18 cellular contexts compared by ENCODE assay signal in genomic region chr5:146018461-146019375, GRCh38.
DNase-seq lines count a peak whose midpoint lies in the region; ATAC-seq and TF ChIP-seq lines count a peak whose summit lies in the region.
"Had no signal": no experiment of that assay in that cellular context is flagged by ENCODE, and none has a peak within 500 bp of the region (broad histone marks: within the 10 kb centered on the region; RNA-seq: fewer than 3 reads in every experiment).

No MANE protein-coding gene starts in this region.

- H3K4me3 ChIP-seq in right atrium auricular region (no peak overlapping the region), SJSA1 (no peak overlapping the region), spleen (no peak overlapping the region)
- H3K4me3 ChIP-seq: BLaER1 treated with 17β-estradiol and CSF1 and Interleukin-3, amounts not matched to agents 10 nM and 100 nM; HAP-1 had no signal

- H3K27ac ChIP-seq in right atrium auricular region (no peak overlapping the region), SJSA1 (peak overlapping the region; percentile 14; the same call in 1 of the 2 replicates), spleen (no peak overlapping the region)
- H3K27ac ChIP-seq: BLaER1 treated with 17β-estradiol and CSF1 and Interleukin-3, amounts not matched to agents 10 nM and 100 nM; HL-60 had no signal

- H3K4me1 ChIP-seq in right atrium auricular region (peaks cover 0 to 7% of the 10 kb centered on the region in 2 donors), SJSA1 (replicated peaks) (peaks cover 13% of the 10 kb centered on the region), spleen (no peaks in the 10 kb centered on the region)

- TF ChIP-seq CTCF in right atrium auricular region (IDR thresholded peaks at IDR 0.05) (no peak), spleen (IDR thresholded peaks at IDR 0.05 in 8 of 11, conservative IDR thresholded peaks at IDR 0.05 in 3 of 11) (no peak)

- H3K27me3 Mint-ChIP-seq in activated T-cell treated with anti-CD3 and anti-CD28 coated beads, Interleukin-2, amount 50 U/mL, for 4 hours (ENCODE audit: low read depth) = no peaks in the 10 kb centered on the region
- H3K27me3 Mint-ChIP-seq: CD4-positive, CD25-positive, alpha-beta regulatory T cell had no signal

- no peak for TF ChIP-seq POLR2A in spleen (IDR thresholded peaks at IDR 0.05)

- H3K36me3 Mint-ChIP-seq in activated T-cell treated with anti-CD3 and anti-CD28 coated beads, Interleukin-2, amount 50 U/mL, for 4 hours (ENCODE audit: insufficient read depth) = no peaks in the 10 kb centered on the region
- H3K36me3 Mint-ChIP-seq: CD4-positive, CD25-positive, alpha-beta regulatory T cell had no signal

- intact Hi-C loops in left ventricle myocardium superior (cut with micrococcal nuclease) = no loop called here
- intact Hi-C loops in spleen (cut with DNase I; ENCODE audit: low total_unique reads) = no loop called here

- no peaks in the 10 kb centered on the region for H3K4me1 Mint-ChIP-seq in activated T-cell treated with anti-CD3 and anti-CD28 coated beads, Interleukin-2, amount 50 U/mL, for 4 hours (ENCODE audit: low read depth)
- H3K4me1 Mint-ChIP-seq: CD4-positive, CD25-positive, alpha-beta regulatory T cell had no signal

- 72 to 90% (median 75%) methylated on average over 5 of the region's 5 CpGs for WGBS in spleen, 5 donors

- peaks cover 8% of the 10 kb centered on the region for H3K36me3 ChIP-seq in right atrium auricular region
- peaks cover 66% of the 10 kb centered on the region for H3K36me3 ChIP-seq in SJSA1
- no peaks in the 10 kb centered on the region for H3K36me3 ChIP-seq in spleen
- H3K36me3 ChIP-seq: BLaER1 treated with 17β-estradiol and CSF1 and Interleukin-3, amounts not matched to agents 10 nM and 100 nM; HAP-1 had no signal

- H3K27me3 ChIP-seq in right atrium auricular region (no peaks in the 10 kb centered on the region), SJSA1 (replicated peaks) (no peaks in the 10 kb centered on the region), spleen (replicated peaks in 1 of 7) (peaks cover 0 to 2% (median 0%) of the 10 kb centered on the region in 7 donors)
- H3K27me3 ChIP-seq: BLaER1 treated with 17β-estradiol and CSF1 and Interleukin-3, amounts not matched to agents 10 nM and 100 nM had no signal

- H3K9me3 ChIP-seq in right atrium auricular region (no peaks in the 10 kb centered on the region), SJSA1 (replicated peaks) (no peaks in the 10 kb centered on the region), spleen (no peaks in the 10 kb centered on the region)
- H3K9me3 ChIP-seq: BLaER1 treated with 17β-estradiol and CSF1 and Interleukin-3, amounts not matched to agents 10 nM and 100 nM; HAP-1 had no signal

- ATAC-seq in left ventricle myocardium superior = peak; percentile 48
- no peak for ATAC-seq in activated T-cell treated with anti-CD3 and anti-CD28 coated beads, Interleukin-2, amount 50 U/mL, for 4 hours

- DNase-seq in left ventricle myocardium superior (no peak), right atrium auricular region (ENCODE audit: low spot score) (no peak), SJSA1 (ENCODE audit: low read depth in 1 of 2, low spot score in 2 of 2) (peak in 1 of 2 experiments; percentile 81), iris pigment epithelial cell (ENCODE audit: low read depth) (peak; percentile 26), HK-2 (ENCODE audit: unreplicated experiment) (no peak), spleen (no peak)
- DNase-seq in activated T-cell treated with anti-CD3 and anti-CD28 coated beads, Interleukin-2, amount 50 U/mL, for 4 hours = no peak
- DNase-seq: 8988T; ACHN; Calu3; CD4-positive, CD25-positive, alpha-beta regulatory T cell; DMS 273 treated with DMSO at 0.1 percent for 48 hours; DMS79; GDM1; GOT3 had no signal

- H3K4me3 Mint-ChIP-seq in activated T-cell treated with anti-CD3 and anti-CD28 coated beads, Interleukin-2, amount 50 U/mL, for 4 hours = no peak overlapping the region
- H3K4me3 Mint-ChIP-seq: CD4-positive, CD25-positive, alpha-beta regulatory T cell had no signal

- H3K9me3 Mint-ChIP-seq in activated T-cell treated with anti-CD3 and anti-CD28 coated beads, Interleukin-2, amount 50 U/mL, for 4 hours = no peaks in the 10 kb centered on the region
